1 cellular context compared by ENCODE assay signal in the genomic region with DNA sequence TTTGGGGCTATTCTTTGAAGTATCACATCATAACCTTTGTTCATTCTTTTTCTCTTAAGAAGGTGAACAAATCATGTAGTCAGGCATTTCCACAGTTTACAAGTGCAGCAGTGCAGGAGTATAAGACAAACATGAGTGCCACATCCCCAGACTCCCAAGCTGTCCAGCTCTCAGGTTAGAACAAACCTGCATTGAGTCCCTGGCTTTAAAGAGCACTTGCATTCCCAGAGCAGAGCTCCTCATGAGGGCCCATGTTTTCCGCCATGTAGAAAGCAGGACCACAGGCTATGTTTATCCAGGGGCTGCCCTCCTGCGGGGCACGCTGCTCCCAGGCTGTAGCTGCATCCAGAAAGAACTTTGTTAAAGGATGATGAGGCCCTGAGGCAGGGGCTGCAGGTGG.
TF ChIP-seq lines count a peak whose summit lies in the region.

No MANE protein-coding gene starts in this region.

TF ChIP-seq in HepG2, 621 proteins besides CTCF, POLR2A, EP300 and RAD21 (continued from another document):
- TF ChIP-seq, protein P1, sequence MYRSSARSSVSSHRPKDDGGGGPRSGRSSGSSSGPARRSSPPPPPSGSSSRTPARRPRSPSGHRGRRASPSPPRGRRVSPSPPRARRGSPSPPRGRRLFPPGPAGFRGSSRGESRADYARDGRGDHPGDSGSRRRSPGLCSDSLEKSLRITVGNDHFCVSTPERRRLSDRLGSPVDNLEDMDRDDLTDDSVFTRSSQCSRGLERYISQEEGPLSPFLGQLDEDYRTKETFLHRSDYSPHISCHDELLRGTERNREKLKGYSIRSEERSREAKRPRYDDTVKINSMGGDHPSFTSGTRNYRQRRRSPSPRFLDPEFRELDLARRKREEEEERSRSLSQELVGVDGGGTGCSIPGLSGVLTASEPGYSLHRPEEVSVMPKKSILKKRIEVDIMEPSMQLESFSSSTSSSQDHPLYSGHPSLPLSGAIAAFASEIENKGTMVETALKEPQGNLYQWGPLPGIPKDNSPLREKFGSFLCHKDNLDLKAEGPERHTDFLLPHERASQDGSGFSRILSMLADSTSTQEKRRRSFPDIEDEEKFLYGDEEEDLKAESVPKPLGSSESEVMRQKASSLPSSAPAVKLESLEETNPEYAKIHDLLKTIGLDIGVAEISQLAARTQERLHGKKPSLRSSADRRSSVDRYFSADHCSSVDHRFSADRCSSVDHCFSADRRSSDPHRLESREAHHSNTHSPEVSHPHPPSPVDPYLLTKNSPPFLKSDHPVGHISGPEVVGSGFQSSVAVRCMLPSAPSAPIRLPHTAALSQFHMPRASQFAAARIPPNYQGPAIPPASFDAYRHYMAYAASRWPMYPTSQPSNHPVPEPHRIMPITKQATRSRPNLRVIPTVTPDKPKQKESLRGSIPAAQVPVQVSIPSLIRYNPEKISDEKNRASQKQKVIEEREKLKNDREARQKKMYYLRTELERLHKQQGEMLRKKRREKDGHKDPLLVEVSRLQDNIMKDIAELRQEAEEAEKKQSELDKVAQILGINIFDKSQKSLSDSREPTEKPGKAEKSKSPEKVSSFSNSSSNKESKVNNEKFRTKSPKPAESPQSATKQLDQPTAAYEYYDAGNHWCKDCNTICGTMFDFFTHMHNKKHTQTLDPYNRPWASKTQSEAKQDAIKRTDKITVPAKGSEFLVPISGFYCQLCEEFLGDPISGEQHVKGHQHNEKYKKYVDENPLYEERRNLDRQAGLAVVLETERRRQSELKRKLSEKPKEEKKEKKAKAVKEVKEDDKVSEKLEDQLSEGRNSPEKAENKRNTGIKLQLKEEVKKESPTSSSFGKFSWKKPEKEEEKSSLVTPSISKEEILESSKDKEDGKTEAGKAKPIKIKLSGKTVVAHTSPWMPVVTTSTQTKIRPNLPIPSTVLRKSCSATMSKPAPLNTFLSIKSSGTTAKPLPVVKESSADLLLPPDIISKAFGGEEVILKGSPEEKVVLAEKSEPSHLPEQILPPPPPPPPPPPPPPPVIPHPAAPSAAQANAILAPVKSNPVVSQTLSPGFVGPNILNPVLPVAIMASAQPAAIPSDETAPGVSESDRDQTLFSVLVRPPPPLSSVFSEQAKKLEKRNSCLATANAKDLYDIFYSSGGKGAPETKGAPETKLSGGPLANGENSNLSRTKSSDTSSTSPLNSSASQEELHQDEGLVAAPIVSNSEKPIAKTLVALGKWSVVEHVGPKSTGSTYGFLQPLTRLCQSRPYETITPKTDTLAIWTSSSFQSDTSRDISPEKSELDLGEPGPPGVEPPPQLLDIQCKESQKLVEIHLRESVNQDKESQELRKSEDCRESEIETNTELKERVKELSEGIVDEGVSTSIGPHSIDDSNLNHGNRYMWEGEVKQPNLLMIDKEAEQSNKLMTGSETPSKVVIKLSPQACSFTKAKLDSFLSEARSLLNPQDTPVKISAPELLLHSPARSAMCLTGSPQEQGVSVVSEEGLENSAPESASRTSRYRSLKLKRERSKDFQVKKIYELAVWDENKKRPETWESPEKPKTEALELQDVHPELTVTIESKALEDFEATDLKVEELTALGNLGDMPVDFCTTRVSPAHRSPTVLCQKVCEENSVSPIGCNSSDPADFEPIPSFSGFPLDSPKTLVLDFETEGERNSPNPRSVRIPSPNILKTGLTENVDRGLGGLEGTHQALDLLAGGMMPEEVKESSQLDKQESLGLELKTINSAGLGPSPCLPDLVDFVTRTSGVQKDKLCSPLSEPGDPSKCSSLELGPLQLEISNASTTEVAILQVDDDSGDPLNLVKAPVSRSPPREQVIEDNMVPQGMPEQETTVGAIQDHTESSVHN (CRISPR knock-in tag; IDR thresholded peaks at IDR 0.05): no peak
- TF ChIP-seq RBAK (CRISPR knock-in tag; IDR thresholded peaks at IDR 0.05) (no peak), MED8 (CRISPR knock-in tag; IDR thresholded peaks at IDR 0.05; ENCODE audit: insufficient replicate concordance) (no peak), NR2F1 (CRISPR knock-in tag; IDR thresholded peaks at IDR 0.05) (no peak), SRY (CRISPR knock-in tag; IDR thresholded peaks at IDR 0.05) (no peak), ZNF777 (CRISPR knock-in tag; IDR thresholded peaks at IDR 0.05) (no peak), AGO2 (optimal IDR thresholded peaks at IDR 0.05; ENCODE audit: low read depth, low read length) (no peak), ZBTB20 (CRISPR knock-in tag; IDR thresholded peaks at IDR 0.05; ENCODE audit: borderline replicate concordance, low read depth) (no peak), ZNF841 (CRISPR knock-in tag; IDR thresholded peaks at IDR 0.05; ENCODE audit: borderline replicate concordance) (no peak), SP1 (IDR thresholded peaks at IDR 0.05) (no peak), SP1 (CRISPR knock-in tag; IDR thresholded peaks at IDR 0.05) (no peak), NFIC (IDR thresholded peaks at IDR 0.05; ENCODE audit: low read length) (no peak), AFF4 (CRISPR knock-in tag; IDR thresholded peaks at IDR 0.05) (no peak)
- TF ChIP-seq, protein P2, sequence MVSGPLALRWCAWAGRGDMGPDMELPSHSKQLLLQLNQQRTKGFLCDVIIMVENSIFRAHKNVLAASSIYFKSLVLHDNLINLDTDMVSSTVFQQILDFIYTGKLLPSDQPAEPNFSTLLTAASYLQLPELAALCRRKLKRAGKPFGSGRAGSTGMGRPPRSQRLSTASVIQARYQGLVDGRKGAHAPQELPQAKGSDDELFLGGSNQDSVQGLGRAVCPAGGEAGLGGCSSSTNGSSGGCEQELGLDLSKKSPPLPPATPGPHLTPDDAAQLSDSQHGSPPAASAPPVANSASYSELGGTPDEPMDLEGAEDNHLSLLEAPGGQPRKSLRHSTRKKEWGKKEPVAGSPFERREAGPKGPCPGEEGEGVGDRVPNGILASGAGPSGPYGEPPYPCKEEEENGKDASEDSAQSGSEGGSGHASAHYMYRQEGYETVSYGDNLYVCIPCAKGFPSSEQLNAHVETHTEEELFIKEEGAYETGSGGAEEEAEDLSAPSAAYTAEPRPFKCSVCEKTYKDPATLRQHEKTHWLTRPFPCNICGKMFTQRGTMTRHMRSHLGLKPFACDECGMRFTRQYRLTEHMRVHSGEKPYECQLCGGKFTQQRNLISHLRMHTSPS (CRISPR knock-in tag; IDR thresholded peaks at IDR 0.05; ENCODE audit: low read depth): no peak
